Comparison of ENCODE assay signal across 17 cellular contexts in the genomic region with DNA sequence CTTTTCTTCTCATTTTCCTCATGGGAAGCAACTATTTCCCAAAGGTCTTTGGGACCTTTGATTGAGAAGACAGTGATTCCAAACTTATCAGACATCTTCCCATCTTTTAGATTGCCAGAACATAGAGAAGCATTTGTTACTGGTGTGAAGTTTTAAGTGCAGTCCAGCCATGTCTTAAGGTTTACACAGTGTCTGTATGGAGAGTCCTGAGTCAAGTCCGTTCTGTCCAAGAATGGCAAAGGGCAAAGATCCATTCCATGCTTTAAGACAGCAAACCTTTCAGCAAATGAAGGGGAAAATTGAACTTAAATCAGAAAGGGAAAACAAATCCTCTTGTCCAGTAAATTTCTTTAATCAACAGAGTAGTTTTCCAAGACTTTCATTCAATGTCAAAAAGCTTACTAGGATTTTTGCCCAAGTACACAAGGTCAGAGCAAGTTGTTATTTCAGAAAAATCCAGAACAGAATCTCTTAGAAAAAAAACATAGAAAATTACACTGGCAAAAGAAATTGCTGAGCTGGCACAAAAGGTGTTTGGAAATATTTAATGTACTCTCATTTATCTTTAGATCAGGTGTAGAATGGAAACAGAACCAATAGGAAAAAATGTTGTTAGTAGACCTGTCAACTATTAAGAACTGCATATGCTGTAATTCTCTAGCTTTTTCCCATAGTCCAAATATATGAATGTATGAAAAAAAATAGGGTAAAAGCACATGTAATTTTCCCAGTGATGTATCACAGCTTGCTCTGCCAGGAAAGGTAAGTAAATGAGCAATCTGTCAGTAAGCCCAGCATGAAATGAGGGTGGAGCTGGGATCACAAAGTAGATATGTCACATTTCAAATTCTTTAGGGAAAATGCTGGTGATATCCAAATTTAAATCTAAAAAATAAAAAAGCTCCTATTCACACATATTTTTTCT.
"Had no signal": no experiment of that assay in that cellular context is flagged by ENCODE, and none has a peak within 500 bp of the region (broad histone marks: within the 10 kb centered on the region; RNA-seq: fewer than 3 reads in every experiment).

No MANE protein-coding gene starts in this region.

- H3K79me2 ChIP-seq: hepatocyte had no signal

- FAIRE-seq: endometrium had no signal

- H3K27me3 ChIP-seq: esophagus squamous epithelium, gastroesophageal sphincter, hepatocyte had no signal

- H3K4me3 ChIP-seq: esophagus squamous epithelium, gastroesophageal sphincter, hepatocyte, lung, smooth muscle cell had no signal

- DNase-seq: effector memory CD4-positive, alpha-beta T cell; esophagus squamous epithelium; foreskin fibroblast; left colon; left ventricle myocardium superior; mesendoderm; naive B cell; right cardiac atrium; stimulated activated CD4-positive, alpha-beta T cell treated with anti-CD3 and anti-CD28 coated beads, Interleukin-2, amount 100 ng/mL, for 48 hours; stimulated activated naive CD4-positive, alpha-beta T cell treated with Interleukin-2 at 50 U/mL for 16 hours; trophoblast cell had no signal

- H3K4me1 ChIP-seq: esophagus squamous epithelium, gastroesophageal sphincter had no signal

- H3K36me3 ChIP-seq: esophagus squamous epithelium, gastroesophageal sphincter had no signal

- H2AFZ ChIP-seq: hepatocyte had no signal

- H3K9me3 ChIP-seq: esophagus squamous epithelium, gastroesophageal sphincter had no signal

- H3K4me2 ChIP-seq: hepatocyte, smooth muscle cell had no signal

- ATAC-seq: gastroesophageal sphincter, left colon, left ventricle myocardium superior, right cardiac atrium had no signal

- H3K27ac ChIP-seq: epithelial cell of prostate, esophagus squamous epithelium, gastroesophageal sphincter, hepatocyte had no signal
